ENCODE assay signal across 2 cellular contexts in the genomic region with DNA sequence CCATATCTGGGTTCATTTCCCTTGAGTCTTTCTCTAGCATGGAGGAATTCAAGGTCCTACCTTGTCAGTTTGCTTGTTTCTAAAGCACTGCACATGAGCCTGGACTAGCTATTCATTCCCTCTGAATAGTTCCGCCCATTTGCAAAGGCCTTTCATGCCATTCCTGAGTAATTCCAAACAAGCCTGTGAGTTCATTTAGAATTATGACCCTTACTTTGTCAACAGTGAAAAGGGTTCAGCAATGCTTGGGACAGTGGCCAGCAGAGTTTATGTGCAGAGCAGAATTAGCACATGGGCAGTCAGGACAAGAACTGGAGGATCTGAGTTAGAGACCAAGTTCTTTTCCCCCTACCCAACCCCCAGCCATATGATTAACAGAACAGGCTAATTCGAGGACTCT.
TF ChIP-seq lines count a peak whose summit lies in the region.

No MANE protein-coding gene starts in this region.

TF ChIP-seq in liver, 16 proteins besides CTCF, POLR2A, EP300 and RAD21:
- TF ChIP-seq, protein P1, sequence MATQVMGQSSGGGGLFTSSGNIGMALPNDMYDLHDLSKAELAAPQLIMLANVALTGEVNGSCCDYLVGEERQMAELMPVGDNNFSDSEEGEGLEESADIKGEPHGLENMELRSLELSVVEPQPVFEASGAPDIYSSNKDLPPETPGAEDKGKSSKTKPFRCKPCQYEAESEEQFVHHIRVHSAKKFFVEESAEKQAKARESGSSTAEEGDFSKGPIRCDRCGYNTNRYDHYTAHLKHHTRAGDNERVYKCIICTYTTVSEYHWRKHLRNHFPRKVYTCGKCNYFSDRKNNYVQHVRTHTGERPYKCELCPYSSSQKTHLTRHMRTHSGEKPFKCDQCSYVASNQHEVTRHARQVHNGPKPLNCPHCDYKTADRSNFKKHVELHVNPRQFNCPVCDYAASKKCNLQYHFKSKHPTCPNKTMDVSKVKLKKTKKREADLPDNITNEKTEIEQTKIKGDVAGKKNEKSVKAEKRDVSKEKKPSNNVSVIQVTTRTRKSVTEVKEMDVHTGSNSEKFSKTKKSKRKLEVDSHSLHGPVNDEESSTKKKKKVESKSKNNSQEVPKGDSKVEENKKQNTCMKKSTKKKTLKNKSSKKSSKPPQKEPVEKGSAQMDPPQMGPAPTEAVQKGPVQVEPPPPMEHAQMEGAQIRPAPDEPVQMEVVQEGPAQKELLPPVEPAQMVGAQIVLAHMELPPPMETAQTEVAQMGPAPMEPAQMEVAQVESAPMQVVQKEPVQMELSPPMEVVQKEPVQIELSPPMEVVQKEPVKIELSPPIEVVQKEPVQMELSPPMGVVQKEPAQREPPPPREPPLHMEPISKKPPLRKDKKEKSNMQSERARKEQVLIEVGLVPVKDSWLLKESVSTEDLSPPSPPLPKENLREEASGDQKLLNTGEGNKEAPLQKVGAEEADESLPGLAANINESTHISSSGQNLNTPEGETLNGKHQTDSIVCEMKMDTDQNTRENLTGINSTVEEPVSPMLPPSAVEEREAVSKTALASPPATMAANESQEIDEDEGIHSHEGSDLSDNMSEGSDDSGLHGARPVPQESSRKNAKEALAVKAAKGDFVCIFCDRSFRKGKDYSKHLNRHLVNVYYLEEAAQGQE (IDR thresholded peaks at IDR 0.05): peak; percentile 51
- TF ChIP-seq TAF1 (conservative IDR thresholded peaks at IDR 0.05): no peak
- TF ChIP-seq HNF4A (conservative IDR thresholded peaks at IDR 0.05): peak in 1 of 2 donors; percentile 38
- TF ChIP-seq FOXA1 (IDR thresholded peaks at IDR 0.05): no peak
- no peak for TF ChIP-seq JUND (IDR thresholded peaks at IDR 0.05)
- TF ChIP-seq SP1 (IDR thresholded peaks at IDR 0.05): no peak
- TF ChIP-seq NR2F2 (IDR thresholded peaks at IDR 0.05): no peak
- TF ChIP-seq YY1 (IDR thresholded peaks at IDR 0.05): no peak
- TF ChIP-seq RXRA (IDR thresholded peaks at IDR 0.05): peak in 1 of 2 donors; percentile 74
- TF ChIP-seq, protein P2, sequence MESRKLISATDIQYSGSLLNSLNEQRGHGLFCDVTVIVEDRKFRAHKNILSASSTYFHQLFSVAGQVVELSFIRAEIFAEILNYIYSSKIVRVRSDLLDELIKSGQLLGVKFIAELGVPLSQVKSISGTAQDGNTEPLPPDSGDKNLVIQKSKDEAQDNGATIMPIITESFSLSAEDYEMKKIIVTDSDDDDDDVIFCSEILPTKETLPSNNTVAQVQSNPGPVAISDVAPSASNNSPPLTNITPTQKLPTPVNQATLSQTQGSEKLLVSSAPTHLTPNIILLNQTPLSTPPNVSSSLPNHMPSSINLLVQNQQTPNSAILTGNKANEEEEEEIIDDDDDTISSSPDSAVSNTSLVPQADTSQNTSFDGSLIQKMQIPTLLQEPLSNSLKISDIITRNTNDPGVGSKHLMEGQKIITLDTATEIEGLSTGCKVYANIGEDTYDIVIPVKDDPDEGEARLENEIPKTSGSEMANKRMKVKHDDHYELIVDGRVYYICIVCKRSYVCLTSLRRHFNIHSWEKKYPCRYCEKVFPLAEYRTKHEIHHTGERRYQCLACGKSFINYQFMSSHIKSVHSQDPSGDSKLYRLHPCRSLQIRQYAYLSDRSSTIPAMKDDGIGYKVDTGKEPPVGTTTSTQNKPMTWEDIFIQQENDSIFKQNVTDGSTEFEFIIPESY (IDR thresholded peaks at IDR 0.05): no peak

TF ChIP-seq in HepG2, 621 proteins besides CTCF, POLR2A, EP300 and RAD21:
- TF ChIP-seq, protein P3, sequence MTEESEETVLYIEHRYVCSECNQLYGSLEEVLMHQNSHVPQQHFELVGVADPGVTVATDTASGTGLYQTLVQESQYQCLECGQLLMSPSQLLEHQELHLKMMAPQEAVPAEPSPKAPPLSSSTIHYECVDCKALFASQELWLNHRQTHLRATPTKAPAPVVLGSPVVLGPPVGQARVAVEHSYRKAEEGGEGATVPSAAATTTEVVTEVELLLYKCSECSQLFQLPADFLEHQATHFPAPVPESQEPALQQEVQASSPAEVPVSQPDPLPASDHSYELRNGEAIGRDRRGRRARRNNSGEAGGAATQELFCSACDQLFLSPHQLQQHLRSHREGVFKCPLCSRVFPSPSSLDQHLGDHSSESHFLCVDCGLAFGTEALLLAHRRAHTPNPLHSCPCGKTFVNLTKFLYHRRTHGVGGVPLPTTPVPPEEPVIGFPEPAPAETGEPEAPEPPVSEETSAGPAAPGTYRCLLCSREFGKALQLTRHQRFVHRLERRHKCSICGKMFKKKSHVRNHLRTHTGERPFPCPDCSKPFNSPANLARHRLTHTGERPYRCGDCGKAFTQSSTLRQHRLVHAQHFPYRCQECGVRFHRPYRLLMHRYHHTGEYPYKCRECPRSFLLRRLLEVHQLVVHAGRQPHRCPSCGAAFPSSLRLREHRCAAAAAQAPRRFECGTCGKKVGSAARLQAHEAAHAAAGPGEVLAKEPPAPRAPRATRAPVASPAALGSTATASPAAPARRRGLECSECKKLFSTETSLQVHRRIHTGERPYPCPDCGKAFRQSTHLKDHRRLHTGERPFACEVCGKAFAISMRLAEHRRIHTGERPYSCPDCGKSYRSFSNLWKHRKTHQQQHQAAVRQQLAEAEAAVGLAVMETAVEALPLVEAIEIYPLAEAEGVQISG (CRISPR knock-in tag; IDR thresholded peaks at IDR 0.05): no peak
- TF ChIP-seq ASH2L (IDR thresholded peaks at IDR 0.05; ENCODE audit: insufficient read length, low read depth, low read length) (no peak), TRIM24 (CRISPR knock-in tag; IDR thresholded peaks at IDR 0.05) (no peak), ZNF350 (CRISPR knock-in tag; IDR thresholded peaks at IDR 0.05; ENCODE audit: borderline replicate concordance, low read depth) (no peak), SATB2 (CRISPR knock-in tag; IDR thresholded peaks at IDR 0.05) (no peak), ZNF121 (CRISPR knock-in tag; IDR thresholded peaks at IDR 0.05) (no peak), NFRKB (IDR thresholded peaks at IDR 0.05) (no peak), SUZ12 (IDR thresholded peaks at IDR 0.05; ENCODE audit: low read depth, low read length) (no peak), ZSCAN22 (CRISPR knock-in tag; IDR thresholded peaks at IDR 0.05) (no peak), TCF7 (IDR thresholded peaks at IDR 0.05; ENCODE audit: low read depth) (no peak), ZNF282 (IDR thresholded peaks at IDR 0.05; ENCODE audit: partially characterized antibody) (no peak), ZNF33B (CRISPR knock-in tag; IDR thresholded peaks at IDR 0.05) (no peak)
- TF ChIP-seq, protein P4, sequence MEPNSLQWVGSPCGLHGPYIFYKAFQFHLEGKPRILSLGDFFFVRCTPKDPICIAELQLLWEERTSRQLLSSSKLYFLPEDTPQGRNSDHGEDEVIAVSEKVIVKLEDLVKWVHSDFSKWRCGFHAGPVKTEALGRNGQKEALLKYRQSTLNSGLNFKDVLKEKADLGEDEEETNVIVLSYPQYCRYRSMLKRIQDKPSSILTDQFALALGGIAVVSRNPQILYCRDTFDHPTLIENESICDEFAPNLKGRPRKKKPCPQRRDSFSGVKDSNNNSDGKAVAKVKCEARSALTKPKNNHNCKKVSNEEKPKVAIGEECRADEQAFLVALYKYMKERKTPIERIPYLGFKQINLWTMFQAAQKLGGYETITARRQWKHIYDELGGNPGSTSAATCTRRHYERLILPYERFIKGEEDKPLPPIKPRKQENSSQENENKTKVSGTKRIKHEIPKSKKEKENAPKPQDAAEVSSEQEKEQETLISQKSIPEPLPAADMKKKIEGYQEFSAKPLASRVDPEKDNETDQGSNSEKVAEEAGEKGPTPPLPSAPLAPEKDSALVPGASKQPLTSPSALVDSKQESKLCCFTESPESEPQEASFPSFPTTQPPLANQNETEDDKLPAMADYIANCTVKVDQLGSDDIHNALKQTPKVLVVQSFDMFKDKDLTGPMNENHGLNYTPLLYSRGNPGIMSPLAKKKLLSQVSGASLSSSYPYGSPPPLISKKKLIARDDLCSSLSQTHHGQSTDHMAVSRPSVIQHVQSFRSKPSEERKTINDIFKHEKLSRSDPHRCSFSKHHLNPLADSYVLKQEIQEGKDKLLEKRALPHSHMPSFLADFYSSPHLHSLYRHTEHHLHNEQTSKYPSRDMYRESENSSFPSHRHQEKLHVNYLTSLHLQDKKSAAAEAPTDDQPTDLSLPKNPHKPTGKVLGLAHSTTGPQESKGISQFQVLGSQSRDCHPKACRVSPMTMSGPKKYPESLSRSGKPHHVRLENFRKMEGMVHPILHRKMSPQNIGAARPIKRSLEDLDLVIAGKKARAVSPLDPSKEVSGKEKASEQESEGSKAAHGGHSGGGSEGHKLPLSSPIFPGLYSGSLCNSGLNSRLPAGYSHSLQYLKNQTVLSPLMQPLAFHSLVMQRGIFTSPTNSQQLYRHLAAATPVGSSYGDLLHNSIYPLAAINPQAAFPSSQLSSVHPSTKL (CRISPR knock-in tag; IDR thresholded peaks at IDR 0.05): no peak
- TF ChIP-seq, protein P5, sequence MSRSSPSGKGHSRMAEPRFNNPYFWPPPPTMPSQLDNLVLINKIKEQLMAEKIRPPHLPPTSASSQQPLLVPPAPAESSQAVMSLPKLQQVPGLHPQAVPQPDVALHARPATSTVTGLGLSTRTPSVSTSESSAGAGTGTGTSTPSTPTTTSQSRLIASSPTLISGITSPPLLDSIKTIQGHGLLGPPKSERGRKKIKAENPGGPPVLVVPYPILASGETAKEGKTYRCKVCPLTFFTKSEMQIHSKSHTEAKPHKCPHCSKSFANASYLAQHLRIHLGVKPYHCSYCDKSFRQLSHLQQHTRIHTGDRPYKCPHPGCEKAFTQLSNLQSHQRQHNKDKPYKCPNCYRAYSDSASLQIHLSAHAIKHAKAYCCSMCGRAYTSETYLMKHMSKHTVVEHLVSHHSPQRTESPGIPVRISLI (CRISPR knock-in tag; IDR thresholded peaks at IDR 0.05; ENCODE audit: borderline replicate concordance): no peak
- TF ChIP-seq, protein P6, sequence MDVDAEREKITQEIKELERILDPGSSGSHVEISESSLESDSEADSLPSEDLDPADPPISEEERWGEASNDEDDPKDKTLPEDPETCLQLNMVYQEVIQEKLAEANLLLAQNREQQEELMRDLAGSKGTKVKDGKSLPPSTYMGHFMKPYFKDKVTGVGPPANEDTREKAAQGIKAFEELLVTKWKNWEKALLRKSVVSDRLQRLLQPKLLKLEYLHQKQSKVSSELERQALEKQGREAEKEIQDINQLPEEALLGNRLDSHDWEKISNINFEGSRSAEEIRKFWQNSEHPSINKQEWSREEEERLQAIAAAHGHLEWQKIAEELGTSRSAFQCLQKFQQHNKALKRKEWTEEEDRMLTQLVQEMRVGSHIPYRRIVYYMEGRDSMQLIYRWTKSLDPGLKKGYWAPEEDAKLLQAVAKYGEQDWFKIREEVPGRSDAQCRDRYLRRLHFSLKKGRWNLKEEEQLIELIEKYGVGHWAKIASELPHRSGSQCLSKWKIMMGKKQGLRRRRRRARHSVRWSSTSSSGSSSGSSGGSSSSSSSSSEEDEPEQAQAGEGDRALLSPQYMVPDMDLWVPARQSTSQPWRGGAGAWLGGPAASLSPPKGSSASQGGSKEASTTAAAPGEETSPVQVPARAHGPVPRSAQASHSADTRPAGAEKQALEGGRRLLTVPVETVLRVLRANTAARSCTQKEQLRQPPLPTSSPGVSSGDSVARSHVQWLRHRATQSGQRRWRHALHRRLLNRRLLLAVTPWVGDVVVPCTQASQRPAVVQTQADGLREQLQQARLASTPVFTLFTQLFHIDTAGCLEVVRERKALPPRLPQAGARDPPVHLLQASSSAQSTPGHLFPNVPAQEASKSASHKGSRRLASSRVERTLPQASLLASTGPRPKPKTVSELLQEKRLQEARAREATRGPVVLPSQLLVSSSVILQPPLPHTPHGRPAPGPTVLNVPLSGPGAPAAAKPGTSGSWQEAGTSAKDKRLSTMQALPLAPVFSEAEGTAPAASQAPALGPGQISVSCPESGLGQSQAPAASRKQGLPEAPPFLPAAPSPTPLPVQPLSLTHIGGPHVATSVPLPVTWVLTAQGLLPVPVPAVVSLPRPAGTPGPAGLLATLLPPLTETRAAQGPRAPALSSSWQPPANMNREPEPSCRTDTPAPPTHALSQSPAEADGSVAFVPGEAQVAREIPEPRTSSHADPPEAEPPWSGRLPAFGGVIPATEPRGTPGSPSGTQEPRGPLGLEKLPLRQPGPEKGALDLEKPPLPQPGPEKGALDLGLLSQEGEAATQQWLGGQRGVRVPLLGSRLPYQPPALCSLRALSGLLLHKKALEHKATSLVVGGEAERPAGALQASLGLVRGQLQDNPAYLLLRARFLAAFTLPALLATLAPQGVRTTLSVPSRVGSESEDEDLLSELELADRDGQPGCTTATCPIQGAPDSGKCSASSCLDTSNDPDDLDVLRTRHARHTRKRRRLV (CRISPR knock-in tag; IDR thresholded peaks at IDR 0.05): no peak
